In genomic region chr14:105195051-105195450, GRCh38 we compare ENCODE assay signal across 15 cellular contexts.
"Had no signal": no experiment of that assay in that cellular context is flagged by ENCODE, and none has a peak within 500 bp of the region (broad histone marks: within the 10 kb centered on the region; RNA-seq: fewer than 3 reads in every experiment).

No MANE protein-coding gene starts in this region.

- H3K4me2 ChIP-seq: SK-N-SH had no signal

- H3K27ac ChIP-seq: ascending aorta, VCaP had no signal

- H3K36me3 ChIP-seq: ascending aorta, breast epithelium had no signal

- H2AFZ ChIP-seq: parathyroid adenoma had no signal

- H3K9me3 ChIP-seq: ascending aorta, breast epithelium, SK-N-SH had no signal

- ATAC-seq: activated T-helper 17 cell treated with anti-CD3 and anti-CD28 coated beads, Interleukin-2, amount 50 U/mL, for 72 hours had no signal

- H3K36me3 Mint-ChIP-seq: activated naive CD4-positive, alpha-beta T cell treated with anti-CD3 and anti-CD28 coated beads, Interleukin-2, amount 10 ng/mL, durations not matched to agents 7 days and 5 days; T-cell had no signal

- H3K4me3 Mint-ChIP-seq: activated naive CD4-positive, alpha-beta T cell treated with anti-CD3 and anti-CD28 coated beads, Interleukin-2, amount 10 ng/mL, durations not matched to agents 7 days and 5 days had no signal

- DNase-seq: activated CD4-positive, alpha-beta T cell treated with anti-CD3 and anti-CD28 coated beads for 1 hour; activated CD4-positive, alpha-beta T cell treated with anti-CD3 and anti-CD28 coated beads, Interleukin-2, amount 50 U/mL, for 4 hours; erythroblast; kidney glomerular epithelial cell; stimulated activated CD4-positive, alpha-beta T cell treated with anti-CD3 and anti-CD28 coated beads, Interleukin-15, amount 100 ng/mL, for 24 hours; stimulated activated CD4-positive, alpha-beta T cell treated with anti-CD3 and anti-CD28 coated beads, Interleukin-4, amount 100 ng/mL, for 1 hour; stimulated activated naive CD4-positive, alpha-beta T cell treated with Interleukin-2 at 50 U/mL for 16 hours had no signal

- H3K9ac ChIP-seq: parathyroid adenoma, SK-N-SH had no signal

- H3K27ac Mint-ChIP-seq: activated naive CD4-positive, alpha-beta T cell treated with anti-CD3 and anti-CD28 coated beads, Interleukin-2, amount 10 ng/mL, durations not matched to agents 7 days and 5 days; activated T-helper 17 cell treated with anti-CD3 and anti-CD28 coated beads, Interleukin-2, amount 50 U/mL, for 72 hours had no signal

- H3K79me2 ChIP-seq: parathyroid adenoma had no signal

- H3K9me3 Mint-ChIP-seq: activated naive CD4-positive, alpha-beta T cell treated with anti-CD3 and anti-CD28 coated beads, Interleukin-2, amount 10 ng/mL, durations not matched to agents 7 days and 5 days; activated T-helper 17 cell treated with anti-CD3 and anti-CD28 coated beads, Interleukin-2, amount 50 U/mL, for 72 hours; T-cell had no signal

- H3K4me3 ChIP-seq: ascending aorta had no signal
